30 cellular contexts compared by ENCODE assay signal in the genomic region with DNA sequence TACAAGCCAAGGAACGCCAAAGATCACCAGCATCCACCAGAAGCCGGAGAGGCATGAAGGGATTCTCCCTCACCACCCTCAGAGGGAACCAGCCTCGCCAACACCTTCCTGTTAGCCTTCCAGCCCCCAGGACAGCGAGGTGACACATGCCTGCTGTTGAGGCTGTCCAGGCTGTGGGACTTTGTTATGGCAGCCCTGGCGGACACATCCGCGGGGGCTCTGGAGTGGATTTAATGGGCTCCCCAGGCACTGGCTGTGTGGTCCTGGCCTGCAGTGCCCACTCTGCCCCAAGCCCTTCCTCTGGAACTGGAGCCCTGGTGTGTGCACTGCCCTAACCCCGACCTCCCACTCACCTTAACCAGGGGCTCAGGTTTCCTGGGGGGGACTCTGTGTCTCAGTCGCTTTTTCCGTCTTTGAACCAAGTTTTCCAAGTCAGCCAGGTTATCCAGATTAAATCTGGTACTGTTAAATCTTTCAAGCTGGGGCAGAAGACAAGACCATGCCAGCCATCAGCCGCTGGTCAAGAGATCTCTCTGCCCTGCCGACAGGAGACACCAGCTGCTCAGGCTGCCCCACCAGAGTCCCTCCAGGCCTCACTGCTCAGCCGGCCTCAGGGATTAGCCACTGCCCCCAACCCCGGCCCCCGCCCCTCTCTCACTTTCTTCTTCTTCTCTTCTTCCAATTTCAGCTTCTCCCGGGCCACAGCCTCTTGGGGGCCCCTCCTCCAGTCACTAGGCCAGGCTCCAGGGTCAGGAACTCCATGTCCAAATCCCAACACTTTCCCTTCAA. TPM values are rescaled to one million over a fixed set of nuclear protein-coding genes. Genes with fewer than 3 reads are reported as not detected.
A peak's percentile ranks its signal among the peaks of the same experiment; 100 is the strongest.
DNase-seq lines count a peak whose midpoint lies in the region; ATAC-seq and TF ChIP-seq lines count a peak whose summit lies in the region.
"Had no signal": no experiment of that assay in that cellular context is flagged by ENCODE, and none has a peak within 500 bp of the region (broad histone marks: within the 10 kb centered on the region; RNA-seq: fewer than 3 reads in every experiment).

No MANE protein-coding gene starts in this region.

- peaks cover 21% of the 10 kb centered on the region for H3K4me1 Mint-ChIP-seq in CD4-positive, alpha-beta T cell (ENCODE audit: low read depth)
- H3K4me1 Mint-ChIP-seq in nephron progenitor cell (peaks cover 47% of the 10 kb centered on the region), osteocyte (ENCODE audit: unreplicated experiment) (peaks cover 2% of the 10 kb centered on the region)
- H3K4me1 Mint-ChIP-seq in CD8-positive, alpha-beta T cell (ENCODE audit: low read depth), result peaks cover 18% of the 10 kb centered on the region

- peaks cover 5% of the 10 kb centered on the region for H3K36me3 Mint-ChIP-seq in CD4-positive, alpha-beta T cell (ENCODE audit: low read depth)
- H3K36me3 Mint-ChIP-seq in nephron progenitor cell (ENCODE audit: low read depth) (peaks cover 12% of the 10 kb centered on the region), osteocyte (ENCODE audit: unreplicated experiment) (peaks cover 2% of the 10 kb centered on the region)
- peaks cover 12% of the 10 kb centered on the region for H3K36me3 Mint-ChIP-seq in CD8-positive, alpha-beta T cell

- H3K27me3 ChIP-seq in CD4-positive, alpha-beta T cell (ENCODE audit: control insufficient read depth, insufficient read depth, low read length), result no peaks in the 10 kb centered on the region
- no peaks in the 10 kb centered on the region for H3K27me3 ChIP-seq in CD8-positive, alpha-beta T cell (ENCODE audit: insufficient read depth, low read length)
- no peaks in the 10 kb centered on the region for H3K27me3 ChIP-seq in gastroesophageal sphincter
- H3K27me3 ChIP-seq: adrenal gland, dorsolateral prefrontal cortex, suprapubic skin, upper lobe of left lung had no signal

- H3K4me1 ChIP-seq in HEK293 (ENCODE audit: control insufficient read depth, insufficient read depth, low read length), result no peaks in the 10 kb centered on the region
- peaks cover 26% of the 10 kb centered on the region for H3K4me1 ChIP-seq in CD8-positive, alpha-beta T cell (ENCODE audit: insufficient read depth, low read length)
- H3K4me1 ChIP-seq in gastroesophageal sphincter, result peaks cover 0 to 35% (median 0%) of the 10 kb centered on the region in 3 donors
- H3K4me1 ChIP-seq: adrenal gland, prostate gland had no signal

- CTCF ChIA-PET in CD4-positive, alpha-beta T cell (lab: Charles Lee), result interaction anchor here (3.9 kb wide), 1 partner anchor 16 kb away, joined by 18 read pairs; the partner anchor contains the start of gene ANKRD39
- CTCF ChIA-PET in HEK293 (lab: Yijun Ruan, JAX), result interaction anchor here (2.1 kb wide), 1 partner anchor 16 kb away, joined by 5 read pairs; the partner anchor contains the start of gene ANKRD39
- CTCF ChIA-PET in CD8-positive, alpha-beta T cell (lab: Charles Lee), result interaction anchor here (0.7 to 2.2 kb wide), 7 partner anchors 16 to 271 kb away, joined by 3 to 12 read pairs (median 3); partner anchors contain the start of genes ANKRD36 and ANKRD39

- ATAC-seq in CD4-positive, alpha-beta T cell (ENCODE audit: poor library complexity), result no peak
- ATAC-seq in Right ventricle myocardium superior (ENCODE audit: poor library complexity) (peak; percentile 11), HG02623 (IDR thresholded peaks at IDR 0.05; ENCODE audit: unreplicated experiment) (no peak), gastroesophageal sphincter (no peak)
- no peak for ATAC-seq in CD8-positive, alpha-beta T cell
- ATAC-seq: left colon, Panc1 had no signal

- no peak for TF ChIP-seq CTCF in CD4-positive, alpha-beta T cell (IDR thresholded peaks at IDR 0.05)
- TF ChIP-seq CTCF in HEK293 (tag by site-specific recombination; IDR thresholded peaks at IDR 0.05) (no peak), nephron progenitor cell (IDR thresholded peaks at IDR 0.05) (no peak), osteocyte (IDR thresholded peaks at IDR 0.05) (no peak), gastroesophageal sphincter (IDR thresholded peaks at IDR 0.05) (no peak)
- TF ChIP-seq CTCF in CD8-positive, alpha-beta T cell (IDR thresholded peaks at IDR 0.05), result no peak

- H3K27ac ChIP-seq in CD4-positive, alpha-beta T cell (ENCODE audit: low read depth, low read length), result no peak overlapping the region
- no peak overlapping the region for H3K27ac ChIP-seq in HEK293 (ENCODE audit: extremely low read depth, low read depth, low read length)
- H3K27ac ChIP-seq in CD8-positive, alpha-beta T cell (ENCODE audit: low read depth, low read length), result no peak overlapping the region
- no peak overlapping the region for H3K27ac ChIP-seq in gastroesophageal sphincter
- H3K27ac ChIP-seq: adrenal gland, prostate gland, suprapubic skin, upper lobe of left lung had no signal

- DNase-seq in CD4-positive, alpha-beta T cell, result no peak
- no peak for DNase-seq in Right ventricle myocardium superior
- no peak for DNase-seq in nephron progenitor cell
- no peak for DNase-seq in CD8-positive, alpha-beta T cell
- no peak for DNase-seq in osteocyte (ENCODE audit: extremely low spot score, unreplicated experiment)
- DNase-seq: activated CD4-positive, alpha-beta T cell treated with anti-CD3 and anti-CD28 coated beads, Interleukin-2, amount 10 ng/mL, durations not matched to agents 7 days and 5 days; activated gamma-delta T cell treated with Interleukin-2 at 50 U/mL for 16 hours; activated T-cell treated with anti-CD3 and anti-CD28 coated beads, Interleukin-2, amount 50 U/mL, for 1 hour; COR-L47; dorsolateral prefrontal cortex; foreskin melanocyte; hippocampal formation; KG1; left colon; mesenchymal stem cell; NCI-H1092 treated with DMSO at 0.1 percent for 48 hours; NCI-H1694 treated with DMSO at 0.1 percent for 48 hours; NCI-H446 treated with DMSO at 0.1 percent for 48 hours; NCI-H774; SIG-M5; stimulated activated naive CD4-positive, alpha-beta T cell treated with Interleukin-2 at 50 U/mL for 16 hours; upper lobe of left lung had no signal

- TF ChIP-seq POLR2A in gastroesophageal sphincter (IDR thresholded peaks at IDR 0.05), result no peak

- peaks cover 5 to 45% of the 10 kb centered on the region in 2 experiments; a peak in 2 of 3 replicates for H3K36me3 ChIP-seq in HEK293 (ENCODE audit: control insufficient read depth in 2 of 2, insufficient read depth in 1 of 2, low read length in 2 of 2)
- H3K36me3 ChIP-seq in CD8-positive, alpha-beta T cell (ENCODE audit: insufficient read depth, low read length), result no peaks in the 10 kb centered on the region
- peaks cover 0 to 54% of the 10 kb centered on the region in 2 donors for H3K36me3 ChIP-seq in gastroesophageal sphincter
- H3K36me3 ChIP-seq: prostate gland had no signal

- peak overlapping the region; percentile 65 for H3K27ac Mint-ChIP-seq in CD4-positive, alpha-beta T cell
- peak overlapping the region; percentile 97 for H3K27ac Mint-ChIP-seq in nephron progenitor cell
- no peak overlapping the region for H3K27ac Mint-ChIP-seq in CD8-positive, alpha-beta T cell
- H3K27ac Mint-ChIP-seq in osteocyte (ENCODE audit: unreplicated experiment), result no peak overlapping the region
- H3K27ac Mint-ChIP-seq: T-helper 2 cell treated with Interferon-gamma antibody and Interleukin-4, amounts not matched to agents 5 μg/mL and 100 μg/mL, for 36 hours had no signal

- H3K4me3 ChIP-seq in HEK293 (ENCODE audit: low read depth, low read length), result no peak overlapping the region
- no peak overlapping the region for H3K4me3 ChIP-seq in CD8-positive, alpha-beta T cell (ENCODE audit: low read depth, low read length)
- no peak overlapping the region for H3K4me3 ChIP-seq in gastroesophageal sphincter
- H3K4me3 ChIP-seq: adrenal gland, dorsolateral prefrontal cortex, prostate gland, suprapubic skin, upper lobe of left lung had no signal

- no peaks in the 10 kb centered on the region for H3K9me3 ChIP-seq in CD4-positive, alpha-beta T cell (ENCODE audit: control insufficient read depth, low read length)
- no peaks in the 10 kb centered on the region for H3K9me3 ChIP-seq in HEK293 (ENCODE audit: control insufficient read depth, insufficient read depth, low read depth, low read length)
- H3K9me3 ChIP-seq in CD8-positive, alpha-beta T cell (ENCODE audit: low read length), result no peaks in the 10 kb centered on the region
- no peaks in the 10 kb centered on the region for H3K9me3 ChIP-seq in gastroesophageal sphincter
- H3K9me3 ChIP-seq: adrenal gland, prostate gland, suprapubic skin, upper lobe of left lung had no signal

- no peak overlapping the region for H3K4me3 Mint-ChIP-seq in CD4-positive, alpha-beta T cell
- peak overlapping the region; percentile 53 for H3K4me3 Mint-ChIP-seq in nephron progenitor cell
- H3K4me3 Mint-ChIP-seq in CD8-positive, alpha-beta T cell, result no peak overlapping the region
- no peak overlapping the region for H3K4me3 Mint-ChIP-seq in osteocyte (ENCODE audit: unreplicated experiment)
- H3K4me3 Mint-ChIP-seq: activated CD4-positive, alpha-beta T cell treated with anti-CD3 and anti-CD28 coated beads, Interleukin-2, amount 10 ng/mL, durations not matched to agents 7 days and 5 days; T-helper 2 cell treated with Interferon-gamma antibody and Interleukin-4, amounts not matched to agents 5 μg/mL and 100 μg/mL, for 36 hours had no signal

- POLR2A ChIA-PET in CD4-positive, alpha-beta T cell (lab: Charles Lee), result interaction anchor here (1.2 kb wide), 1 partner anchor 26 kb away, joined by 6 read pairs; the partner anchor contains the start of gene CNNM3
- POLR2A ChIA-PET in HEK293 (lab: Yijun Ruan, JAX), result interaction anchor here (2.3 kb wide), 1 partner anchor 16 kb away, joined by 11 read pairs; the partner anchor contains the start of gene ANKRD39
- POLR2A ChIA-PET in CD8-positive, alpha-beta T cell (lab: Charles Lee), result interaction anchor here (1.1 to 3.2 kb wide), 3 partner anchors 10 to 26 kb away, joined by 3 to 19 read pairs (median 5); partner anchors contain the start of genes ANKRD39 and CNNM3

- intact Hi-C loops in CD4-positive, alpha-beta T cell (cut with DNase I, micrococcal nuclease), result no loop called here
- intact Hi-C loops in Right ventricle myocardium superior (cut with DNase I), result no loop called here
- intact Hi-C loops in CD8-positive, alpha-beta T cell (cut with DNase I, micrococcal nuclease), result no loop called here

- no peak for TF ChIP-seq EP300 in gastroesophageal sphincter (IDR thresholded peaks at IDR 0.05)

- H3K9me3 Mint-ChIP-seq in CD4-positive, alpha-beta T cell, result no peaks in the 10 kb centered on the region
- H3K9me3 Mint-ChIP-seq in nephron progenitor cell (no peaks in the 10 kb centered on the region), osteocyte (ENCODE audit: unreplicated experiment) (no peaks in the 10 kb centered on the region)
- no peaks in the 10 kb centered on the region for H3K9me3 Mint-ChIP-seq in CD8-positive, alpha-beta T cell
- H3K9me3 Mint-ChIP-seq: activated CD4-positive, alpha-beta T cell treated with anti-CD3 and anti-CD28 coated beads, Interleukin-2, amount 10 ng/mL, durations not matched to agents 7 days and 5 days; T-helper 2 cell treated with Interferon-gamma antibody and Interleukin-4, amounts not matched to agents 5 μg/mL and 100 μg/mL, for 36 hours had no signal

- 58 to 73% methylated on average over 4 to 6 of the region's 16 CpGs for WGBS in gastroesophageal sphincter (ENCODE audit: low coverage in 1 of 2), 2 donors

- no peaks in the 10 kb centered on the region for H3K27me3 Mint-ChIP-seq in CD4-positive, alpha-beta T cell
- H3K27me3 Mint-ChIP-seq in nephron progenitor cell (ENCODE audit: low read depth, poor library complexity) (no peaks in the 10 kb centered on the region), osteocyte (ENCODE audit: unreplicated experiment) (no peaks in the 10 kb centered on the region)
- no peaks in the 10 kb centered on the region for H3K27me3 Mint-ChIP-seq in CD8-positive, alpha-beta T cell (ENCODE audit: low read depth)
- H3K27me3 Mint-ChIP-seq: activated CD4-positive, alpha-beta T cell treated with anti-CD3 and anti-CD28 coated beads, Interleukin-2, amount 10 ng/mL, durations not matched to agents 7 days and 5 days had no signal

RNA-seq across cellular contexts. Expression of gene ANKRD23, which starts 1.9 kb away (rescaled TPM):
- 10 to 100 TPM in 1 of 2 experiments, 1 to 10 TPM in 1; 6.2 to 10.4 TPM for total RNA-seq in CD4-positive, alpha-beta T cell
- total RNA-seq in Right ventricle myocardium superior, result 10.6 TPM
- 1 to 10 TPM; 5.7 to 6.5 TPM for total RNA-seq in CD8-positive, alpha-beta T cell
- total RNA-seq in osteocyte, result 4.4 and 5.7 TPM in 2 replicates
- total RNA-seq in gastroesophageal sphincter, result 1 to 10 TPM; 1.2 to 4.9 (median 3.1) TPM

RNA-seq across cellular contexts. Expression of gene ANKRD39, which starts 15.9 kb away (rescaled TPM):
- total RNA-seq in CD4-positive, alpha-beta T cell, result 10 to 100 TPM; 17.2 to 18.3 TPM
- total RNA-seq in Right ventricle myocardium superior (14.6 TPM), osteocyte (10.5 and 12.4 TPM in 2 replicates), gastroesophageal sphincter (10 to 100 TPM; 13.3 to 20.4 (median 17.1) TPM)
- total RNA-seq in CD8-positive, alpha-beta T cell, result 10 to 100 TPM; 13.9 to 16.4 TPM

RNA-seq across cellular contexts. Expression of gene CNNM3, which starts 25.8 kb away (rescaled TPM):
- total RNA-seq in CD4-positive, alpha-beta T cell, result 10 to 100 TPM; 48.7 to 53.5 TPM
- total RNA-seq in Right ventricle myocardium superior (13.5 TPM), osteocyte (20.9 and 22.4 TPM in 2 replicates), gastroesophageal sphincter (10 to 100 TPM; 10.4 to 21.6 (median 18.9) TPM)
- total RNA-seq in CD8-positive, alpha-beta T cell, result 10 to 100 TPM; 40.1 to 41.8 TPM

RNA-seq across cellular contexts. Expression of gene SEMA4C, which starts 28.0 kb away (rescaled TPM):
- 10 to 100 TPM; 55.8 to 56.8 TPM for total RNA-seq in CD4-positive, alpha-beta T cell
- total RNA-seq in Right ventricle myocardium superior (18.2 TPM), osteocyte (33.8 and 39.1 TPM in 2 replicates), gastroesophageal sphincter (10 to 100 TPM; 58.7 to 66.6 (median 62.8) TPM)
- total RNA-seq in CD8-positive, alpha-beta T cell, result 10 to 100 TPM; 40.0 to 45.7 TPM

Comparison
In these comparisons a context has a peak if more than half of its experiments do, and no peak if none do; other contexts are left out.
1. H3K27ac Mint-ChIP-seq: peak in CD4-positive, alpha-beta T cell (single experiment) and nephron progenitor cell (single experiment); none in CD8-positive, alpha-beta T cell (single experiment) and osteocyte (single experiment).